In genomic region chr1:86714159-86714558, GRCh38 we compare ENCODE assay signal across 13 cellular contexts. TPM values are rescaled to one million over a fixed set of nuclear protein-coding genes. Genes with fewer than 3 reads are reported as not detected.
DNase-seq lines count a peak whose midpoint lies in the region; ATAC-seq and TF ChIP-seq lines count a peak whose summit lies in the region.
"Had no signal": no experiment of that assay in that cellular context is flagged by ENCODE, and none has a peak within 500 bp of the region (broad histone marks: within the 10 kb centered on the region; RNA-seq: fewer than 3 reads in every experiment).

No MANE protein-coding gene starts in this region.

- intact Hi-C loops in body of pancreas (cut with DNase I) (no loop called here), right cardiac atrium (cut with DNase I) (no loop called here)

- H3K4me1 ChIP-seq in body of pancreas (peaks cover 28% of the 10 kb centered on the region), right cardiac atrium (ENCODE audit: control insufficient read depth, insufficient read depth, low read length) (peaks cover 6% of the 10 kb centered on the region), thoracic aorta (ENCODE audit: control insufficient read depth in 1 of 2, low read depth in 2 of 2) (peaks cover 55 to 63% of the 10 kb centered on the region in 2 donors)

- H3K4me3 Mint-ChIP-seq in activated naive CD8-positive, alpha-beta T cell = peak overlapping the region; percentile 5
- H3K4me3 Mint-ChIP-seq in activated naive CD8-positive, alpha-beta T cell treated with anti-CD3 and anti-CD28 coated beads, Interleukin-2, amount 50 U/mL, for 24 hours = no peak overlapping the region

- TF ChIP-seq CTCF in body of pancreas (IDR thresholded peaks at IDR 0.05) (no peak), thoracic aorta (IDR thresholded peaks at IDR 0.05) (no peak)

- no peaks in the 10 kb centered on the region for H3K9me3 Mint-ChIP-seq in activated naive CD8-positive, alpha-beta T cell (ENCODE audit: low read depth)
- no peaks in the 10 kb centered on the region for H3K9me3 Mint-ChIP-seq in activated naive CD8-positive, alpha-beta T cell treated with anti-CD3 and anti-CD28 coated beads, Interleukin-2, amount 50 U/mL, for 24 hours

- H3K27ac Mint-ChIP-seq in activated naive CD8-positive, alpha-beta T cell = peak overlapping the region; percentile 14
- no peak overlapping the region for H3K27ac Mint-ChIP-seq in activated naive CD8-positive, alpha-beta T cell treated with anti-CD3 and anti-CD28 coated beads, Interleukin-2, amount 50 U/mL, for 24 hours

- peaks cover 51% of the 10 kb centered on the region for H3K4me1 Mint-ChIP-seq in activated naive CD8-positive, alpha-beta T cell (ENCODE audit: low read depth)
- H3K4me1 Mint-ChIP-seq in activated naive CD8-positive, alpha-beta T cell treated with anti-CD3 and anti-CD28 coated beads, Interleukin-2, amount 50 U/mL, for 24 hours = peaks cover 34% of the 10 kb centered on the region

- H3K36me3 ChIP-seq in body of pancreas (replicated peaks in 1 of 2; ENCODE audit: insufficient read depth in 1 of 2, low read depth in 2 of 2) (peaks cover 0 to 5% of the 10 kb centered on the region in 2 donors), thoracic aorta (peaks cover 9% of the 10 kb centered on the region)

- H3K27ac ChIP-seq in body of pancreas (peak overlapping the region in 1 of 4 donors; percentile 18), right cardiac atrium (ENCODE audit: low read length) (peak overlapping the region; percentile 52), thoracic aorta (peak overlapping the region in 1 of 2 donors; percentile 47)

- H3K36me3 Mint-ChIP-seq in activated naive CD8-positive, alpha-beta T cell = no peaks in the 10 kb centered on the region
- H3K36me3 Mint-ChIP-seq in activated naive CD8-positive, alpha-beta T cell treated with anti-CD3 and anti-CD28 coated beads, Interleukin-2, amount 50 U/mL, for 24 hours (ENCODE audit: low read depth) = peaks cover 11% of the 10 kb centered on the region

- H3K4me3 ChIP-seq in body of pancreas = no peak overlapping the region
- H3K4me3 ChIP-seq in right cardiac atrium (ENCODE audit: low read length) = no peak overlapping the region
- H3K4me3 ChIP-seq in thoracic aorta = peak overlapping the region; percentile 3

- no peak for TF ChIP-seq POLR2A in body of pancreas (IDR thresholded peaks at IDR 0.05)

- H3K27me3 ChIP-seq in body of pancreas = no peaks in the 10 kb centered on the region
- H3K27me3 ChIP-seq in right cardiac atrium (ENCODE audit: control insufficient read depth, insufficient read depth) = no peaks in the 10 kb centered on the region
- no peaks in the 10 kb centered on the region for H3K27me3 ChIP-seq in thoracic aorta (replicated peaks; ENCODE audit: insufficient read depth)

- ATAC-seq in activated naive CD8-positive, alpha-beta T cell treated with anti-CD3 and anti-CD28 coated beads, Interleukin-2, amount 50 U/mL, for 24 hours = no peak
- peak; percentile 30 for ATAC-seq in body of pancreas
- peak; percentile 52 to 64 for ATAC-seq in right cardiac atrium
- ATAC-seq in thoracic aorta (ENCODE audit: insufficient number of reproducible peaks, low FRiP score, low read depth) = no peak

- WGBS in body of pancreas, 2 donors = 33 to 43% methylated on average over 1 of the region's 1 CpG
- WGBS in right cardiac atrium = 38% methylated on average over 1 of the region's 1 CpG

- no peaks in the 10 kb centered on the region for H3K9me3 ChIP-seq in body of pancreas
- no peaks in the 10 kb centered on the region for H3K9me3 ChIP-seq in right cardiac atrium (ENCODE audit: control insufficient read depth, low read length)
- H3K9me3 ChIP-seq in thoracic aorta = no peaks in the 10 kb centered on the region

- no peaks in the 10 kb centered on the region for H3K27me3 Mint-ChIP-seq in activated naive CD8-positive, alpha-beta T cell
- H3K27me3 Mint-ChIP-seq in activated naive CD8-positive, alpha-beta T cell treated with anti-CD3 and anti-CD28 coated beads, Interleukin-2, amount 50 U/mL, for 24 hours = no peaks in the 10 kb centered on the region

- DNase-seq in activated naive CD8-positive, alpha-beta T cell treated with anti-CD3 and anti-CD28 coated beads, Interleukin-2, amount 50 U/mL, for 24 hours = no peak
- DNase-seq in body of pancreas (no peak), right cardiac atrium (no peak), thoracic aorta (ENCODE audit: low spot score) (no peak), HPDE6-E6E7 (ENCODE audit: extremely low spot score) (no peak), T-helper 9 cell (no peak), NCI-H187 treated with DMSO at 0.1 percent for 48 hours (lab: John Stamatoyannopoulos, UW) (no peak)
- DNase-seq: ACHN; DMS79 treated with DMSO at 0.1 percent for 48 hours; hippocampal formation; NCI-H187; stimulated activated CD4-positive, alpha-beta T cell treated with anti-CD3 and anti-CD28 coated beads, Interleukin-12 subunit alpha, Interleukin-12 subunit beta, amount 100 ng/mL, for 4 hours had no signal

RNA-seq across cellular contexts. Expression of gene SH3GLB1, which starts 9.8 kb away (rescaled TPM):
- 10 to 100 TPM; 20.1 to 31.6 TPM for total RNA-seq in body of pancreas
- 100 to 1,000 TPM in 3 of 4 donors, 10 to 100 TPM in 1; 99.2 to 103 (median 102) TPM for total RNA-seq in right cardiac atrium
- 38.8 TPM for polyA plus RNA-seq in right cardiac atrium
- total RNA-seq in thoracic aorta = 10 to 100 TPM; 49.1 to 69.6 TPM

Comparison
In these comparisons a context has a peak if more than half of its experiments do, and no peak if none do; other contexts are left out.
1. ATAC-seq: peak in body of pancreas (single experiment) and right cardiac atrium (2 of 2); none in activated naive CD8-positive, alpha-beta T cell treated with anti-CD3 and anti-CD28 coated beads, Interleukin-2, amount 50 U/mL, for 24 hours (single experiment) and thoracic aorta (single experiment).